In the genomic region with DNA sequence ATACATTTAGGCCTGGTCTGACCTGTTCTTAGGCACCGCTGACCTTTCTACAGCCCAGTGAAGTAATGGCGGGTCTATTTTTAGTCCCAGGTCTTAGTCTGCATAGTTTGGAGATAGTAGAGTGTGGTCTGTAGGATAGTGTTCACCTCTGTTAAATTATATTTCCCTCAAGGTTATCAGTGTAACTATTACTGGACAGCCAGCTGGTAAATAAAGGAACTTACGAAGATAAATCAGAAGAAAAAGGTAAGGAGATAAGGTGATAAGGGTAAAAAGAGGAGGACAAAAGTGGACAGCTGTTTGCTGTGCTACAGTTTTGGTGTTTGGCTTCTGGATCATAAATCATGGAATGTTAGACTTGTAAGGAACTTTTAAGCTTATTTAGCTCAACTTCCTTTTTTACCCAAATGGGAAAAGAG, we compare ENCODE assay signal across 24 cellular contexts.
"Had no signal": no experiment of that assay in that cellular context is flagged by ENCODE, and none has a peak within 500 bp of the region (broad histone marks: within the 10 kb centered on the region; RNA-seq: fewer than 3 reads in every experiment).

No MANE protein-coding gene starts in this region.

- H3K27me3 Mint-ChIP-seq: activated CD8-positive, alpha-beta T cell treated with anti-CD3 and anti-CD28 coated beads for 36 hours; activated naive CD4-positive, alpha-beta T cell treated with anti-CD3 and anti-CD28 coated beads, Interleukin-2, amount 10 ng/mL, durations not matched to agents 7 days and 5 days; activated naive CD8-positive, alpha-beta T cell treated with anti-CD3 and anti-CD28 coated beads for 36 hours had no signal

- H3K4me1 ChIP-seq: SJCRH30 had no signal

- ATAC-seq: activated CD4-positive, CD25-positive, alpha-beta regulatory T cell treated with anti-CD3 and anti-CD28 coated beads, Interleukin-2, amount 50 U/mL, for 24 hours; activated CD8-positive, alpha-beta T cell treated with anti-CD3 and anti-CD28 coated beads for 36 hours; activated T-cell treated with anti-CD3 and anti-CD28 coated beads, Interleukin-2, amount 50 U/mL, for 72 hours had no signal

- H3K9me3 ChIP-seq: SJCRH30, SK-N-SH had no signal

- H3K36me3 ChIP-seq: brain microvascular endothelial cell, SJCRH30 had no signal

- H3K4me1 Mint-ChIP-seq: activated naive CD4-positive, alpha-beta T cell treated with anti-CD3 and anti-CD28 coated beads, Interleukin-2, amount 10 ng/mL, durations not matched to agents 7 days and 5 days had no signal

- H3K27me3 ChIP-seq: brain microvascular endothelial cell, SJCRH30 had no signal

- H3K9me3 Mint-ChIP-seq: activated CD8-positive, alpha-beta T cell treated with anti-CD3 and anti-CD28 coated beads for 36 hours; activated naive CD4-positive, alpha-beta T cell treated with anti-CD3 and anti-CD28 coated beads, Interleukin-2, amount 10 ng/mL, durations not matched to agents 7 days and 5 days; activated naive CD8-positive, alpha-beta T cell treated with anti-CD3 and anti-CD28 coated beads for 36 hours; activated T-cell treated with anti-CD3 and anti-CD28 coated beads, Interleukin-2, amount 50 U/mL, for 72 hours; activated T-helper 2 cell treated with anti-CD3 and anti-CD28 coated beads, Interferon-gamma antibody, Interleukin-2, Interleukin-4, amounts not matched to agents 10 μg/mL and 5 μg/mL and 100 μg/mL, durations not matched to agents 14 hours and 24 hours and 36 hours had no signal

- H3K27ac ChIP-seq: brain microvascular endothelial cell, SJCRH30, VCaP had no signal

- H3K4me3 Mint-ChIP-seq: activated CD8-positive, alpha-beta T cell treated with anti-CD3 and anti-CD28 coated beads for 36 hours; activated naive CD4-positive, alpha-beta T cell treated with anti-CD3 and anti-CD28 coated beads, Interleukin-2, amount 10 ng/mL, durations not matched to agents 7 days and 5 days; activated naive CD8-positive, alpha-beta T cell treated with anti-CD3 and anti-CD28 coated beads for 36 hours; activated T-cell treated with anti-CD3 and anti-CD28 coated beads, Interleukin-2, amount 50 U/mL, for 72 hours had no signal

- H3K27ac Mint-ChIP-seq: activated CD8-positive, alpha-beta T cell treated with anti-CD3 and anti-CD28 coated beads for 36 hours; activated naive CD4-positive, alpha-beta T cell treated with anti-CD3 and anti-CD28 coated beads, Interleukin-2, amount 10 ng/mL, durations not matched to agents 7 days and 5 days; activated naive CD8-positive, alpha-beta T cell treated with anti-CD3 and anti-CD28 coated beads for 36 hours; activated T-cell treated with anti-CD3 and anti-CD28 coated beads, Interleukin-2, amount 50 U/mL, for 72 hours; activated T-helper 2 cell treated with anti-CD3 and anti-CD28 coated beads, Interferon-gamma antibody, Interleukin-2, Interleukin-4, amounts not matched to agents 10 μg/mL and 5 μg/mL and 100 μg/mL, durations not matched to agents 14 hours and 24 hours and 36 hours had no signal

- H3K4me3 ChIP-seq: SJCRH30 had no signal

- DNase-seq: activated CD4-positive, alpha-beta T cell treated with anti-CD3 and anti-CD28 coated beads for 4 hours; activated CD8-positive, alpha-beta memory T cell treated with anti-CD3 and anti-CD28 coated beads, Interleukin-2, amount 50 U/mL, for 4 hours; activated CD8-positive, alpha-beta T cell treated with anti-CD3 and anti-CD28 coated beads for 36 hours; activated gamma-delta T cell treated with Interleukin-2 at 50 U/mL for 16 hours; activated naive CD4-positive, alpha-beta T cell treated with anti-CD3 and anti-CD28 coated beads, Interleukin-2, amount 10 ng/mL, durations not matched to agents 7 days and 5 days; activated naive CD8-positive, alpha-beta T cell treated with anti-CD3 and anti-CD28 coated beads for 36 hours; activated T-cell treated with anti-CD3 and anti-CD28 coated beads, Interleukin-2, amount 50 U/mL, for 72 hours; brain microvascular endothelial cell; caudate nucleus; Kasumi-1; KBM-7; NCI-H1105 treated with DMSO at 0.1 percent for 48 hours; NCI-H1436 treated with DMSO at 0.1 percent for 48 hours; NCI-H187; NCI-H2081 treated with DMSO at 0.1 percent for 48 hours; NCI-H446; NCI-H524 treated with DMSO at 0.1 percent for 48 hours; NCI-H774; SJCRH30; SK-N-SH; T-helper 1 cell had no signal
